ENCODE assay signal across 7 cellular contexts in genomic region chr16:17676171-17676570, GRCh38.
"Had no signal": no experiment of that assay in that cellular context is flagged by ENCODE, and none has a peak within 500 bp of the region (broad histone marks: within the 10 kb centered on the region; RNA-seq: fewer than 3 reads in every experiment).

No MANE protein-coding gene starts in this region.

- H3K4me1 Mint-ChIP-seq: IgD-negative memory B cell had no signal

- H3K27ac ChIP-seq: HL-60 had no signal

- H3K36me3 Mint-ChIP-seq: IgD-negative memory B cell had no signal

- DNase-seq: IMR-90, KBM-7, KG1 had no signal

- H3K27ac Mint-ChIP-seq: IgD-negative memory B cell had no signal

- H3K4me3 ChIP-seq: K562 had no signal

- H3K27me3 Mint-ChIP-seq: IgD-negative memory B cell had no signal

- ATAC-seq: HepG2, K562 had no signal

- H3K4me3 Mint-ChIP-seq: IgD-negative memory B cell had no signal
